25 cellular contexts compared by ENCODE assay signal in genomic region chrX:13494562-13494961, GRCh38.
"Had no signal": no experiment of that assay in that cellular context is flagged by ENCODE, and none has a peak within 500 bp of the region (broad histone marks: within the 10 kb centered on the region; RNA-seq: fewer than 3 reads in every experiment).

No MANE protein-coding gene starts in this region.

- H3K4me1 ChIP-seq: foreskin keratinocyte, gastroesophageal sphincter, left lung, parathyroid adenoma, thyroid gland, upper lobe of left lung had no signal

- H3K9me3 ChIP-seq: esophagus muscularis mucosa, gastroesophageal sphincter, heart left ventricle, left lung, mucosa of descending colon, right lobe of liver, thyroid gland, upper lobe of left lung had no signal

- H3K4me3 ChIP-seq: coronary artery, esophagus muscularis mucosa, gastroesophageal sphincter, heart left ventricle, hepatocyte, left lung, mucosa of descending colon, right lobe of liver, smooth muscle cell, thyroid gland, upper lobe of left lung had no signal

- H3K27ac ChIP-seq: coronary artery, esophagus muscularis mucosa, foreskin keratinocyte, gastroesophageal sphincter, heart left ventricle, hepatocyte, parathyroid adenoma, thyroid gland, upper lobe of left lung had no signal

- DNase-seq: dermis blood vessel endothelial cell; effector memory CD4-positive, alpha-beta T cell; foreskin keratinocyte; heart left ventricle; kidney; left lung; mesenchymal stem cell; mucosa of descending colon; naive B cell; stimulated activated CD4-positive, alpha-beta T cell treated with anti-CD3 and anti-CD28 coated beads, Interleukin-12 subunit alpha, Interleukin-12 subunit beta, amount 100 ng/mL, for 4 hours; stimulated activated CD4-positive, alpha-beta T cell treated with anti-CD3 and anti-CD28 coated beads, Interleukin-1b, Interleukin-23, amount 100 ng/mL, for 48 hours; stimulated activated CD4-positive, alpha-beta T cell treated with anti-CD3 and anti-CD28 coated beads, Interleukin-4, amount 100 ng/mL, for 1 hour; stimulated activated CD8-positive, alpha-beta memory T cell treated with anti-CD3 and anti-CD28 coated beads, Interleukin-4, amount 100 ng/mL, for 48 hours; stimulated activated naive CD4-positive, alpha-beta T cell; stimulated activated naive CD8-positive, alpha-beta T cell treated with anti-CD3 and anti-CD28 coated beads, Interleukin-15, amount 100 ng/mL, for 72 hours; thyroid gland; upper lobe of left lung had no signal

- H3K27me3 ChIP-seq: esophagus muscularis mucosa, foreskin keratinocyte, gastroesophageal sphincter, hepatocyte, right lobe of liver, thyroid gland, upper lobe of left lung had no signal

- ATAC-seq: foreskin keratinocyte; gastroesophageal sphincter; heart left ventricle; left lung; natural killer cell treated with Interleukin-12 subunit alpha and Interleukin-12 subunit beta and Interleukin-15 and Interleukin-18, amount 100 ng/mL, for 72 hours; stimulated activated naive CD8-positive, alpha-beta T cell treated with anti-CD3 and anti-CD28 coated beads, Interleukin-15, amount 100 ng/mL, for 72 hours had no signal

- H3K36me3 ChIP-seq: esophagus muscularis mucosa, gastroesophageal sphincter, heart left ventricle, left lung, right lobe of liver, thyroid gland, upper lobe of left lung had no signal
